32 cellular contexts compared by ENCODE assay signal in genomic region chr7:149198161-149198816, GRCh38. TPM values are rescaled to one million over a fixed set of nuclear protein-coding genes. Genes with fewer than 3 reads are reported as not detected.
DNase-seq lines count a peak whose midpoint lies in the region; ATAC-seq, FAIRE-seq and TF ChIP-seq lines count a peak whose summit lies in the region.
"Had no signal": no experiment of that assay in that cellular context is flagged by ENCODE, and none has a peak within 500 bp of the region (broad histone marks: within the 10 kb centered on the region; RNA-seq: fewer than 3 reads in every experiment).

No MANE protein-coding gene starts in this region.

- POLR2A ChIA-PET in activated CD4-positive, alpha-beta T cell treated with anti-CD3 and anti-CD28 coated beads, Interleukin-2, amount 10 ng/mL, durations not matched to agents 7 days and 5 days (lab: Charles Lee), result interaction anchor here (0.6 kb wide), 1 partner anchor 102 kb away, joined by 3 read pairs; no protein-coding TSS in a partner anchor
- POLR2A ChIA-PET in GM12878 (lab: Charles Lee), result no interaction called here

- in situ Hi-C loops in GM12878 (cut with MboI), result no loop called here

- H3K27me3 Mint-ChIP-seq in activated CD4-positive, alpha-beta T cell treated with anti-CD3 and anti-CD28 coated beads, Interleukin-2, amount 10 ng/mL, durations not matched to agents 24 days and 14 days, result no peaks in the 10 kb centered on the region
- H3K27me3 Mint-ChIP-seq in activated CD4-positive, alpha-beta T cell treated with anti-CD3 and anti-CD28 coated beads, Interleukin-2, amount 10 ng/mL, durations not matched to agents 7 days and 5 days, result no peaks in the 10 kb centered on the region
- peaks cover 3% of the 10 kb centered on the region; the same call in 1 of the 2 replicates for H3K27me3 Mint-ChIP-seq in HFFc6 (ENCODE audit: insufficient read depth)
- H3K27me3 Mint-ChIP-seq: stimulated activated naive CD8-positive, alpha-beta T cell treated with anti-CD3 and anti-CD28 coated beads, Interleukin-15, amount 100 ng/mL, for 72 hours had no signal

- no peak overlapping the region for H3K9ac ChIP-seq in GM12878 (ENCODE audit: control insufficient read depth, insufficient read depth, low read length)

- H3K9me3 ChIP-seq in GM12878 (replicated peaks; ENCODE audit: control insufficient read depth, insufficient read depth, low read length), result no peaks in the 10 kb centered on the region
- H3K9me3 ChIP-seq in osteoblast (ENCODE audit: low read depth, low read length), result no peaks in the 10 kb centered on the region
- no peaks in the 10 kb centered on the region for H3K9me3 ChIP-seq in aorta (ENCODE audit: control insufficient read depth, low read length)
- H3K9me3 ChIP-seq: gastroesophageal sphincter, pancreas, right atrium auricular region, SJCRH30, thyroid gland had no signal

- intact Hi-C loops in activated CD4-positive, alpha-beta T cell treated with anti-CD3 and anti-CD28 coated beads, Interleukin-2, amount 10 ng/mL, durations not matched to agents 24 days and 14 days (cut with micrococcal nuclease), result loop anchor here (5.0 kb wide), 1 partner anchor 171 kb away; the partner anchor contains the start of gene PDIA4
- intact Hi-C loops in GM12878 (cut with micrococcal nuclease; ENCODE audit: unreplicated experiment), result loop anchor here (5.0 kb wide), 1 partner anchor 39 kb away; the partner anchor contains the start of gene ZNF212
- intact Hi-C loops in aorta (cut with DNase I), result loop anchor here in 1 of 2 donors (5.0 kb wide), 1 partner anchor 39 kb away; the partner anchor contains the start of gene ZNF212

- no peak for TF ChIP-seq CTCF in HFFc6 (IDR thresholded peaks at IDR 0.05)
- no peak for TF ChIP-seq CTCF in GM12878 (IDR thresholded peaks at IDR 0.05 in 2 of 3, conservative IDR thresholded peaks at IDR 0.05 in 1 of 3; ENCODE audit: control insufficient read depth in 2 of 3, extremely low read depth in 1 of 3, insufficient read depth in 1 of 3, low read depth in 3 of 3, low read length in 3 of 3)
- no peak for TF ChIP-seq CTCF in osteoblast (IDR thresholded peaks at IDR 0.05; ENCODE audit: extremely low read depth, low read depth, low read length)

- H3K27me3 ChIP-seq in GM12878 (replicated peaks in 1 of 2; ENCODE audit: control insufficient read depth in 2 of 2, insufficient read depth in 2 of 2, low read length in 1 of 2) (no peaks in the 10 kb centered on the region), osteoblast (ENCODE audit: insufficient read depth, low read length) (no peaks in the 10 kb centered on the region), aorta (ENCODE audit: control insufficient read depth in 1 of 2, insufficient read depth in 2 of 2, low read length in 1 of 2) (no peaks in the 10 kb centered on the region)
- H3K27me3 ChIP-seq: gastroesophageal sphincter, pancreas, right atrium auricular region, SJCRH30, thyroid gland had no signal

- H3K36me3 ChIP-seq in GM12878 (ENCODE audit: control insufficient read depth in 2 of 2, insufficient read depth in 2 of 2, low read length in 1 of 2) (peaks cover 10 to 19% of the 10 kb centered on the region in 2 experiments), osteoblast (ENCODE audit: insufficient read depth, low read length) (peaks cover 46% of the 10 kb centered on the region), aorta (ENCODE audit: control insufficient read depth in 1 of 2, insufficient read depth in 2 of 2, low read length in 1 of 2) (peaks cover 4 to 10% of the 10 kb centered on the region in 2 donors)

- WGBS in GM12878 (ENCODE audit: insufficient coverage, insufficient replicate concordance, low lambda C conversion rate, missing lambda C conversion rate), result 94% methylated on average over 22 of the region's 22 CpGs
- WGBS in aorta, 2 donors, result 89 to 92% methylated on average over 22 of the region's 22 CpGs

- H3K27ac ChIP-seq in GM12878 (ENCODE audit: control insufficient read depth, insufficient read depth) (no peak overlapping the region), osteoblast (ENCODE audit: low read depth, low read length) (no peak overlapping the region), aorta (ENCODE audit: low read depth in 1 of 2, low read length in 2 of 2) (no peak overlapping the region)
- H3K27ac ChIP-seq: gastroesophageal sphincter, pancreas, right atrium auricular region, SJCRH30, thyroid gland had no signal

- TF ChIP-seq RAD21 in GM12878 (IDR thresholded peaks at IDR 0.05; ENCODE audit: insufficient read depth, low read depth, low read length), result no peak

- H3K4me1 Mint-ChIP-seq in activated CD4-positive, alpha-beta T cell treated with anti-CD3 and anti-CD28 coated beads, Interleukin-2, amount 10 ng/mL, durations not matched to agents 24 days and 14 days, result peaks cover 45% of the 10 kb centered on the region
- H3K4me1 Mint-ChIP-seq in activated CD4-positive, alpha-beta T cell treated with anti-CD3 and anti-CD28 coated beads, Interleukin-2, amount 10 ng/mL, durations not matched to agents 7 days and 5 days, result peaks cover 56% of the 10 kb centered on the region
- peaks cover 51% of the 10 kb centered on the region for H3K4me1 Mint-ChIP-seq in HFFc6 (ENCODE audit: low read depth)

- H3K36me3 Mint-ChIP-seq in activated CD4-positive, alpha-beta T cell treated with anti-CD3 and anti-CD28 coated beads, Interleukin-2, amount 10 ng/mL, durations not matched to agents 24 days and 14 days (ENCODE audit: low read depth), result peaks cover 59% of the 10 kb centered on the region
- H3K36me3 Mint-ChIP-seq in activated CD4-positive, alpha-beta T cell treated with anti-CD3 and anti-CD28 coated beads, Interleukin-2, amount 10 ng/mL, durations not matched to agents 7 days and 5 days (ENCODE audit: low read depth), result peaks cover 40% of the 10 kb centered on the region
- peaks cover 50% of the 10 kb centered on the region for H3K36me3 Mint-ChIP-seq in HFFc6 (ENCODE audit: low read depth)

- no peak for DNase-seq in activated CD4-positive, alpha-beta T cell treated with anti-CD3 and anti-CD28 coated beads, Interleukin-2, amount 10 ng/mL, durations not matched to agents 24 days and 14 days
- no peak for DNase-seq in activated CD4-positive, alpha-beta T cell treated with anti-CD3 and anti-CD28 coated beads, Interleukin-2, amount 10 ng/mL, durations not matched to agents 7 days and 5 days
- DNase-seq in HFFc6 (no peak), GM12878 (ENCODE audit: low read depth, low spot score) (no peak), osteoblast (ENCODE audit: insufficient read length, low spot score, missing footprints) (peak; percentile 32), DMS53 (lab: John Stamatoyannopoulos, UW) (no peak), aorta (no peak), RPMI8226 (no peak)
- DNase-seq: 8988T; activated CD4-positive, CD25-positive, alpha-beta regulatory T cell treated with anti-CD3 and anti-CD28 coated beads, Interleukin-2, amount 50 U/mL, for 72 hours; activated gamma-delta T cell treated with Interleukin-2 at 50 U/mL for 16 hours; CD8-positive, alpha-beta T cell; cortex of kidney; endodermal cell; GDM1; GOT3; KBM-7; left ventricle myocardium superior; midbrain; natural killer cell; NCI-H146; NCI-H510A; pancreas; PC-3; SJCRH30; stimulated activated CD4-positive, alpha-beta T cell treated with anti-CD3 and anti-CD28 coated beads, Interleukin-12 subunit alpha, Interleukin-12 subunit beta, amount 100 ng/mL, for 4 hours; stimulated activated naive CD8-positive, alpha-beta T cell treated with anti-CD3 and anti-CD28 coated beads, Interleukin-15, amount 100 ng/mL, for 72 hours; thyroid gland had no signal

- no peak for TF ChIP-seq POLR2A in GM12878 (IDR thresholded peaks at IDR 0.05; ENCODE audit: low read depth, low read length)

- no peak overlapping the region for H2AFZ ChIP-seq in GM12878 (ENCODE audit: control insufficient read depth, low read depth, low read length)
- no peak overlapping the region for H2AFZ ChIP-seq in osteoblast (ENCODE audit: low read length)

- peak overlapping the region; percentile 96 for H3K4me3 Mint-ChIP-seq in activated CD4-positive, alpha-beta T cell treated with anti-CD3 and anti-CD28 coated beads, Interleukin-2, amount 10 ng/mL, durations not matched to agents 24 days and 14 days
- no peak overlapping the region for H3K4me3 Mint-ChIP-seq in activated CD4-positive, alpha-beta T cell treated with anti-CD3 and anti-CD28 coated beads, Interleukin-2, amount 10 ng/mL, durations not matched to agents 7 days and 5 days
- no peak overlapping the region for H3K4me3 Mint-ChIP-seq in HFFc6
- H3K4me3 Mint-ChIP-seq: CD8-positive, alpha-beta T cell; natural killer cell had no signal

- CTCF ChIA-PET in activated CD4-positive, alpha-beta T cell treated with anti-CD3 and anti-CD28 coated beads, Interleukin-2, amount 10 ng/mL, durations not matched to agents 7 days and 5 days (lab: Charles Lee), result no interaction called here
- CTCF ChIA-PET in GM12878 (lab: Yijun Ruan, JAX), result interaction anchor here (1.0 to 1.4 kb wide), 2 partner anchors 15 to 64 kb away, joined by 4 read pairs; partner anchors contain the start of gene ZNF783

- FAIRE-seq in GM12878 (lab: Jason Lieb, UNC), result no peak
- FAIRE-seq: bronchial epithelial cell, GM18507, pancreas had no signal

- RAD21 ChIA-PET in GM12878 (lab: Charles Lee; ENCODE audit: unreplicated experiment), result interaction anchor here (0.6 kb wide), 1 partner anchor 71 kb away, joined by 3 read pairs; no protein-coding TSS in a partner anchor

- H4K20me1 ChIP-seq in GM12878 (ENCODE audit: control insufficient read depth, insufficient read depth), result no peaks in the 10 kb centered on the region
- peaks cover 34% of the 10 kb centered on the region for H4K20me1 ChIP-seq in osteoblast (ENCODE audit: insufficient read depth, low read length)

- H3K27ac Mint-ChIP-seq in activated CD4-positive, alpha-beta T cell treated with anti-CD3 and anti-CD28 coated beads, Interleukin-2, amount 10 ng/mL, durations not matched to agents 24 days and 14 days, result no peak overlapping the region
- no peak overlapping the region for H3K27ac Mint-ChIP-seq in activated CD4-positive, alpha-beta T cell treated with anti-CD3 and anti-CD28 coated beads, Interleukin-2, amount 10 ng/mL, durations not matched to agents 7 days and 5 days
- 0 out of 2 replicates have a peak overlapping the region, but pooled peaks have one; percentile 38 for H3K27ac Mint-ChIP-seq in HFFc6
- H3K27ac Mint-ChIP-seq: CD8-positive, alpha-beta T cell had no signal

- TSS peak; percentile 50 for BruUV-seq in GM12878 (replicated peaks; lab: Mats Ljungman, UMichigan)

- ATAC-seq in GM12878 (no peak), aorta (ENCODE audit: low FRiP score) (no peak)
- ATAC-seq: CD8-positive, alpha-beta T cell; gastroesophageal sphincter; left ventricle myocardium superior; natural killer cell; pancreas; PC-3; stimulated activated naive CD8-positive, alpha-beta T cell treated with anti-CD3 and anti-CD28 coated beads, Interleukin-15, amount 100 ng/mL, for 72 hours had no signal

- no peaks in the 10 kb centered on the region for H3K9me3 Mint-ChIP-seq in activated CD4-positive, alpha-beta T cell treated with anti-CD3 and anti-CD28 coated beads, Interleukin-2, amount 10 ng/mL, durations not matched to agents 24 days and 14 days
- no peaks in the 10 kb centered on the region for H3K9me3 Mint-ChIP-seq in activated CD4-positive, alpha-beta T cell treated with anti-CD3 and anti-CD28 coated beads, Interleukin-2, amount 10 ng/mL, durations not matched to agents 7 days and 5 days
- no peaks in the 10 kb centered on the region for H3K9me3 Mint-ChIP-seq in HFFc6
- H3K9me3 Mint-ChIP-seq: CD8-positive, alpha-beta T cell; endodermal cell; natural killer cell; stimulated activated naive CD8-positive, alpha-beta T cell treated with anti-CD3 and anti-CD28 coated beads, Interleukin-15, amount 100 ng/mL, for 72 hours had no signal

- TF ChIP-seq EP300 in GM12878 (IDR thresholded peaks at IDR 0.05; ENCODE audit: borderline replicate concordance in 1 of 2, control insufficient read depth in 1 of 2, low read depth in 2 of 2, low read length in 2 of 2), result no peak

- no peak overlapping the region for H3K4me3 ChIP-seq in GM12878
- H3K4me3 ChIP-seq in osteoblast (ENCODE audit: insufficient read depth, low read length), result no peak overlapping the region
- no peak overlapping the region for H3K4me3 ChIP-seq in aorta (ENCODE audit: low read length in 2 of 2)
- H3K4me3 ChIP-seq: gastroesophageal sphincter, pancreas, right atrium auricular region, SJCRH30, thyroid gland had no signal

- H3K4me2 ChIP-seq in GM12878 (ENCODE audit: control insufficient read depth, insufficient read depth) (no peak overlapping the region), osteoblast (ENCODE audit: insufficient read depth, low read length) (no peak overlapping the region)

- peaks cover 37% of the 10 kb centered on the region for H3K79me2 ChIP-seq in GM12878 (ENCODE audit: control insufficient read depth, insufficient read depth, low read length)
- peaks cover 73% of the 10 kb centered on the region for H3K79me2 ChIP-seq in osteoblast (ENCODE audit: insufficient read depth, low read length)

- 0 out of 2 replicates have a peak, but pooled peaks cover 3% of the 10 kb centered on the region for H3K4me1 ChIP-seq in GM12878 (ENCODE audit: control insufficient read depth, insufficient read depth, low read length)
- H3K4me1 ChIP-seq in osteoblast (ENCODE audit: insufficient read depth, low read length), result peaks cover 9% of the 10 kb centered on the region
- H3K4me1 ChIP-seq in aorta (ENCODE audit: control insufficient read depth in 1 of 2, insufficient read depth in 2 of 2, low read length in 2 of 2), result no peaks in the 10 kb centered on the region
- H3K4me1 ChIP-seq: SJCRH30 had no signal

- SMC1A ChIA-PET in GM12878 (lab: Charles Lee; ENCODE audit: uncharacterized antibody, unreplicated experiment), result no interaction called here

RNA-seq across cellular contexts. Expression of gene ZNF282, which starts 2.9 kb away (rescaled TPM):
- total RNA-seq in activated CD4-positive, alpha-beta T cell treated with anti-CD3 and anti-CD28 coated beads, Interleukin-2, amount 10 ng/mL, durations not matched to agents 24 days and 14 days, result 44.7 and 49.9 TPM in 2 replicates
- total RNA-seq in activated CD4-positive, alpha-beta T cell treated with anti-CD3 and anti-CD28 coated beads, Interleukin-2, amount 10 ng/mL, durations not matched to agents 7 days and 5 days, result 10 to 100 TPM; 28.2 to 29.4 TPM
- total RNA-seq in HFFc6 (2021; fragmentation: NEBNext Ultra II Directional; extraction: Animal tissue kit (Norgen Biotek cat#: 25700)), result 10 to 100 TPM; 18.6 to 23.6 (median 21.0) TPM
- 29.0 and 61.3 TPM in 2 replicates for total RNA-seq in GM12878 (2013; cell fraction: nucleolus; rRNA removed)
- total RNA-seq in GM12878 (2014; rRNA removed) (14.2 and 15.2 TPM in 2 replicates), GM12878 (2014; rRNA removed; fragmentation: Illumina TruSeq; extraction: Trizol) (8.3 and 8.4 TPM in 2 replicates), GM12878 (2021) (28.4 and 30.9 TPM in 2 replicates), osteoblast (28.6 and 30.6 TPM in 2 replicates), aorta (10 to 100 TPM; 15.5 to 21.4 TPM)
- polyA plus RNA-seq in GM12878 (2011; ENCODE audit: low read depth), result 3.8 TPM
- polyA plus RNA-seq in GM12878 (2011; rRNA removed) (6.5 and 14.3 TPM in 2 replicates), GM12878 (2014; fragmentation: Illumina TruSeq; extraction: Trizol) (2.7 and 7.8 TPM in 2 replicates), GM12878 (2014; fragmentation: Nextera tagmentation; extraction: Ambion mirVana) (under 1 TPM; 0.35 to 0.84 TPM), GM12878 (2014; rRNA removed) (18.2 and 28.3 TPM in 2 replicates), GM12878 (2016; fragmentation: Nextera tagmentation; extraction: Ambion mirVana) (1 to 10 TPM; 2.2 to 2.5 TPM), aorta (1 to 10 TPM; 5.3 to 8.9 TPM)
- polyA plus RNA-seq in GM12878 (2011; cell fraction: cytosol; rRNA removed), result 11.9 and 17.1 TPM in 2 replicates
- 22.0 and 28.1 TPM in 2 replicates for polyA plus RNA-seq in GM12878 (2011; cell fraction: nucleus; rRNA removed)
- 10.7 and 12.8 TPM in 2 replicates for polyA plus RNA-seq in GM12878 (2012)
- 8.1 and 18.7 TPM in 2 replicates for polyA minus RNA-seq in GM12878 (2011; rRNA and poly(A)+ RNA removed)
- polyA minus RNA-seq in GM12878 (2011; cell fraction: cytosol; rRNA and poly(A)+ RNA removed), result 10.2 and 11.0 TPM in 2 replicates
- polyA minus RNA-seq in GM12878 (2011; cell fraction: nucleus; rRNA and poly(A)+ RNA removed), result 16.7 and 17.4 TPM in 2 replicates

RNA-seq across cellular contexts. Expression of gene ZNF212, which starts 41.2 kb away (rescaled TPM):
- total RNA-seq in activated CD4-positive, alpha-beta T cell treated with anti-CD3 and anti-CD28 coated beads, Interleukin-2, amount 10 ng/mL, durations not matched to agents 24 days and 14 days, result 18.0 and 18.7 TPM in 2 replicates
- 10 to 100 TPM; 11.1 to 15.9 TPM for total RNA-seq in activated CD4-positive, alpha-beta T cell treated with anti-CD3 and anti-CD28 coated beads, Interleukin-2, amount 10 ng/mL, durations not matched to agents 7 days and 5 days
- total RNA-seq in HFFc6 (2021; fragmentation: NEBNext Ultra II Directional; extraction: Animal tissue kit (Norgen Biotek cat#: 25700)), result 1 to 10 TPM; 6.2 to 8.2 (median 6.3) TPM
- 16.7 and 19.2 TPM in 2 replicates for total RNA-seq in GM12878 (2013; cell fraction: nucleolus; rRNA removed)
- 4.6 and 5.6 TPM in 2 replicates for total RNA-seq in GM12878 (2014; rRNA removed)
- 4.4 TPM in 2 replicates for total RNA-seq in GM12878 (2014; rRNA removed; fragmentation: Illumina TruSeq; extraction: Trizol)
- total RNA-seq in GM12878 (2021), result 9.4 and 11.6 TPM in 2 replicates
- 4.9 TPM for polyA plus RNA-seq in GM12878 (2011; ENCODE audit: low read depth)
- 3.1 and 3.7 TPM in 2 replicates for polyA plus RNA-seq in GM12878 (2011; rRNA removed)
- polyA plus RNA-seq in GM12878 (2011; cell fraction: cytosol; rRNA removed), result 4.3 and 5.1 TPM in 2 replicates
- 8.6 and 11.1 TPM in 2 replicates for polyA plus RNA-seq in GM12878 (2011; cell fraction: nucleus; rRNA removed)
- polyA plus RNA-seq in GM12878 (2012), result 5.6 and 6.9 TPM in 2 replicates
- polyA plus RNA-seq in GM12878 (2014; fragmentation: Illumina TruSeq; extraction: Trizol), result 3.3 and 5.7 TPM in 2 replicates
- polyA plus RNA-seq in GM12878 (2014; fragmentation: Nextera tagmentation; extraction: Ambion mirVana), result 1 to 10 TPM; 1.2 to 2.1 TPM
- polyA plus RNA-seq in GM12878 (2014; rRNA removed), result 5.1 and 6.1 TPM in 2 replicates
- polyA plus RNA-seq in GM12878 (2016; fragmentation: Nextera tagmentation; extraction: Ambion mirVana), result 1 to 10 TPM; 8.7 to 9.6 TPM
- polyA minus RNA-seq in GM12878 (2011; rRNA and poly(A)+ RNA removed), result 2.0 and 5.6 TPM in 2 replicates
- polyA minus RNA-seq in GM12878 (2011; cell fraction: cytosol; rRNA and poly(A)+ RNA removed), result 1.2 and 2.1 TPM in 2 replicates
- 4.6 and 7.7 TPM in 2 replicates for polyA minus RNA-seq in GM12878 (2011; cell fraction: nucleus; rRNA and poly(A)+ RNA removed)
- total RNA-seq in osteoblast, result 8.5 and 9.0 TPM in 2 replicates
- 10 to 100 TPM in 1 of 2 donors, 1 to 10 TPM in 1; 7.8 to 11.7 TPM for total RNA-seq in aorta
- 10 to 100 TPM in 1 of 2 donors, 1 to 10 TPM in 1; 8.6 to 11.6 TPM for polyA plus RNA-seq in aorta

RNA-seq across cellular contexts. Expression of gene ZNF398, which starts 51.0 kb away (rescaled TPM):
- total RNA-seq in activated CD4-positive, alpha-beta T cell treated with anti-CD3 and anti-CD28 coated beads, Interleukin-2, amount 10 ng/mL, durations not matched to agents 24 days and 14 days, result 11.7 and 14.2 TPM in 2 replicates
- total RNA-seq in activated CD4-positive, alpha-beta T cell treated with anti-CD3 and anti-CD28 coated beads, Interleukin-2, amount 10 ng/mL, durations not matched to agents 7 days and 5 days, result 10 to 100 TPM; 15.3 to 17.1 TPM
- 10 to 100 TPM; 11.0 to 12.1 (median 11.6) TPM for total RNA-seq in HFFc6 (2021; fragmentation: NEBNext Ultra II Directional; extraction: Animal tissue kit (Norgen Biotek cat#: 25700))
- total RNA-seq in GM12878 (2013; cell fraction: nucleolus; rRNA removed), result 18.3 and 23.5 TPM in 2 replicates
- 9.8 and 13.6 TPM in 2 replicates for total RNA-seq in GM12878 (2014; rRNA removed)
- 9.3 and 9.5 TPM in 2 replicates for total RNA-seq in GM12878 (2014; rRNA removed; fragmentation: Illumina TruSeq; extraction: Trizol)
- total RNA-seq in GM12878 (2021), result 12.9 and 15.3 TPM in 2 replicates
- 3.9 TPM for polyA plus RNA-seq in GM12878 (2011; ENCODE audit: low read depth)
- polyA plus RNA-seq in GM12878 (2011; rRNA removed), result 4.1 and 8.1 TPM in 2 replicates
- 7.9 and 9.8 TPM in 2 replicates for polyA plus RNA-seq in GM12878 (2011; cell fraction: cytosol; rRNA removed)
- 12.4 and 12.9 TPM in 2 replicates for polyA plus RNA-seq in GM12878 (2011; cell fraction: nucleus; rRNA removed)
- 4.8 TPM in 2 replicates for polyA plus RNA-seq in GM12878 (2012)
- polyA plus RNA-seq in GM12878 (2014; fragmentation: Illumina TruSeq; extraction: Trizol), result 8.3 and 10.4 TPM in 2 replicates
- polyA plus RNA-seq in GM12878 (2014; fragmentation: Nextera tagmentation; extraction: Ambion mirVana), result 1 to 10 TPM; 2.3 to 2.5 TPM
- 7.8 and 9.3 TPM in 2 replicates for polyA plus RNA-seq in GM12878 (2014; rRNA removed)
- polyA plus RNA-seq in GM12878 (2016; fragmentation: Nextera tagmentation; extraction: Ambion mirVana), result 10 to 100 TPM; 10.6 to 10.9 TPM
- polyA minus RNA-seq in GM12878 (2011; rRNA and poly(A)+ RNA removed), result 20.1 and 23.0 TPM in 2 replicates
- 6.5 TPM in 2 replicates for polyA minus RNA-seq in GM12878 (2011; cell fraction: cytosol; rRNA and poly(A)+ RNA removed)
- polyA minus RNA-seq in GM12878 (2011; cell fraction: nucleus; rRNA and poly(A)+ RNA removed), result 9.1 and 18.6 TPM in 2 replicates
- 15.9 and 17.7 TPM in 2 replicates for total RNA-seq in osteoblast
- total RNA-seq in aorta, result 10 to 100 TPM; 12.4 to 14.1 TPM
- 1 to 10 TPM; 2.6 to 3.4 TPM for polyA plus RNA-seq in aorta
